ENCODE assay signal across 9 cellular contexts in genomic region chr3:47250309-47251060, GRCh38. TPM values are rescaled to one million over a fixed set of nuclear protein-coding genes. Genes with fewer than 3 reads are reported as not detected.
DNase-seq lines count a peak whose midpoint lies in the region; ATAC-seq, FAIRE-seq and TF ChIP-seq lines count a peak whose summit lies in the region.
"Had no signal": no experiment of that assay in that cellular context is flagged by ENCODE, and none has a peak within 500 bp of the region (broad histone marks: within the 10 kb centered on the region; RNA-seq: fewer than 3 reads in every experiment).

No MANE protein-coding gene starts in this region.

- no peaks in the 10 kb centered on the region for H3K79me2 ChIP-seq in OCI-LY7 (ENCODE audit: insufficient read depth, low read depth, low read length)
- no peaks in the 10 kb centered on the region for H3K79me2 ChIP-seq in fibroblast of lung (ENCODE audit: control insufficient read depth, insufficient read depth, low read length)

- no peak overlapping the region for H2AFZ ChIP-seq in OCI-LY7 (ENCODE audit: low read length)
- no peak overlapping the region for H2AFZ ChIP-seq in fibroblast of lung (ENCODE audit: low read length)

- peak; percentile 24 for FAIRE-seq in GM12892 (lab: Jason Lieb, UNC)

- H3K9me3 ChIP-seq in OCI-LY7 (ENCODE audit: low read length), result no peaks in the 10 kb centered on the region
- H3K9me3 ChIP-seq in fibroblast of lung (ENCODE audit: control insufficient read depth, insufficient read depth, low read depth, low read length), result no peaks in the 10 kb centered on the region

- no peak for DNase-seq in GM12892 (ENCODE audit: insufficient read length)
- DNase-seq in OCI-LY7 (ENCODE audit: low spot score), result peak; percentile 54
- DNase-seq in fibroblast of lung (ENCODE audit: low read depth in 2 of 2), result peak in 1 of 2 donors; percentile 45
- peak; percentile 52 for DNase-seq in pons (ENCODE audit: low spot score)
- DNase-seq in T1000 (lab: John Stamatoyannopoulos, UW), result no peak
- no peak for DNase-seq in activated CD4-positive, alpha-beta T cell treated with anti-CD3 and anti-CD28 coated beads, Interleukin-2, amount 50 U/mL, for 1 hour
- DNase-seq: naive B cell had no signal

- H3K4me2 ChIP-seq in OCI-LY7 (ENCODE audit: low read length) (no peak overlapping the region), fibroblast of lung (ENCODE audit: extremely low read depth, insufficient read depth, low read length) (no peak overlapping the region)

- H3K36me3 ChIP-seq in OCI-LY7 (ENCODE audit: insufficient read depth, low read length), result no peaks in the 10 kb centered on the region
- no peaks in the 10 kb centered on the region for H3K36me3 ChIP-seq in fibroblast of lung (ENCODE audit: control insufficient read depth, insufficient read depth, low read length)

- intact Hi-C loops in OCI-LY7 (cut with micrococcal nuclease; ENCODE audit: unreplicated experiment), result loop anchor here (1.0 kb wide), 1 partner anchor 74 kb away; no protein-coding TSS in a partner anchor

- no peak overlapping the region for H3K27ac ChIP-seq in OCI-LY7 (ENCODE audit: low read depth, low read length, poor library complexity, severe bottlenecking)
- H3K27ac ChIP-seq in fibroblast of lung (ENCODE audit: insufficient read depth, low read length), result no peak overlapping the region

- no peak overlapping the region for H3K4me3 ChIP-seq in OCI-LY7 (ENCODE audit: low read depth, low read length, poor library complexity, severe bottlenecking)
- no peak overlapping the region for H3K4me3 ChIP-seq in fibroblast of lung (replicated peaks in 1 of 4; ENCODE audit: control extremely low read depth in 1 of 4, insufficient read depth in 1 of 4, low read depth in 3 of 4, low read length in 4 of 4)

- POLR2A ChIA-PET in OCI-LY7 (lab: Charles Lee), result interaction anchor here (0.7 kb wide), 2 partner anchors 12 to 28 kb away, joined by 3 to 4 read pairs; no protein-coding TSS in a partner anchor

- no TSS peak for BruUV-seq in OCI-LY7 (replicated peaks; lab: Mats Ljungman, UMichigan)

- peaks cover 4% of the 10 kb centered on the region for H3K27me3 ChIP-seq in fibroblast of lung (ENCODE audit: control insufficient read depth, insufficient read depth, low read length)

- ATAC-seq in HG02885 (IDR thresholded peaks at IDR 0.05; ENCODE audit: poor library complexity, unreplicated experiment), result no peak
- ATAC-seq in HG03457 (IDR thresholded peaks at IDR 0.05; ENCODE audit: unreplicated experiment), result no peak

- TF ChIP-seq CTCF in OCI-LY7 (conservative IDR thresholded peaks at IDR 0.05; ENCODE audit: low read length) (peak; percentile 80), fibroblast of lung (conservative IDR thresholded peaks at IDR 0.05 in 1 of 2, IDR thresholded peaks at IDR 0.05 in 1 of 2; ENCODE audit: low read depth in 1 of 2, low read length in 2 of 2) (peak; percentile 17 to 39)

- H3K9me2 ChIP-seq in OCI-LY7 (ENCODE audit: insufficient read depth, low read length), result no peaks in the 10 kb centered on the region

- H3K4me1 ChIP-seq in OCI-LY7 (ENCODE audit: insufficient read depth, low read length, poor library complexity, severe bottlenecking) (no peaks in the 10 kb centered on the region), fibroblast of lung (ENCODE audit: control insufficient read depth, extremely low read depth, insufficient read depth, low read length) (no peaks in the 10 kb centered on the region)

- H3K9ac ChIP-seq in fibroblast of lung (ENCODE audit: insufficient read depth, low read length), result no peak overlapping the region

- H4K20me1 ChIP-seq in OCI-LY7 (ENCODE audit: insufficient read depth, low read length), result no peaks in the 10 kb centered on the region
- H4K20me1 ChIP-seq in fibroblast of lung (ENCODE audit: control insufficient read depth, extremely low read depth, insufficient read depth, low read length), result no peaks in the 10 kb centered on the region

- no peak for TF ChIP-seq POLR2A in GM12892 (IDR thresholded peaks at IDR 0.05; ENCODE audit: low read depth, low read length)

- CTCF ChIA-PET in OCI-LY7 (lab: Charles Lee; ENCODE audit: unreplicated experiment), result no interaction called here

RNA-seq across cellular contexts. Expression of gene KIF9, which starts 32.1 kb away (rescaled TPM):
- 2.8 TPM for polyA plus RNA-seq in GM12892 (2012; ENCODE audit: missing spikeins)
- 4.7 and 11.7 TPM in 2 replicates for total RNA-seq in OCI-LY7 (2014; rRNA removed; shearing (Covaris generic))
- total RNA-seq in OCI-LY7 (2022) (10.1 and 11.0 TPM in 2 replicates), fibroblast of lung (1.8 and 2.8 TPM in 2 replicates)
- 3.4 and 4.3 TPM in 2 replicates for polyA plus RNA-seq in fibroblast of lung
- polyA plus RNA-seq in fibroblast of lung (2012), result 6.5 and 6.8 TPM in 2 replicates
- 0.75 TPM in 1 of 2 replicates, not detected in the other for polyA minus RNA-seq in fibroblast of lung (ENCODE audit: low replicate concordance)

RNA-seq across cellular contexts. Expression of gene KLHL18, which starts 32.3 kb away (rescaled TPM):
- 18.1 TPM for polyA plus RNA-seq in GM12892 (2012; ENCODE audit: missing spikeins)
- 11.8 and 13.1 TPM in 2 replicates for total RNA-seq in OCI-LY7 (2014; rRNA removed; shearing (Covaris generic))
- 28.6 and 35.2 TPM in 2 replicates for total RNA-seq in OCI-LY7 (2022)
- total RNA-seq in fibroblast of lung, result 15.2 and 20.1 TPM in 2 replicates
- polyA plus RNA-seq in fibroblast of lung, result 27.8 and 29.1 TPM in 2 replicates
- 30.7 and 31.1 TPM in 2 replicates for polyA plus RNA-seq in fibroblast of lung (2012)
- 43.9 and 49.1 TPM in 2 replicates for polyA minus RNA-seq in fibroblast of lung (ENCODE audit: low replicate concordance)

Comparison
In these comparisons a context has a peak if more than half of its experiments do, and no peak if none do; other contexts are left out.
1. DNase-seq: peak in OCI-LY7 (single experiment) and pons (single experiment); none in GM12892 (single experiment), T1000 (single experiment) and activated CD4-positive, alpha-beta T cell treated with anti-CD3 and anti-CD28 coated beads, Interleukin-2, amount 50 U/mL, for 1 hour (single experiment).